12 cellular contexts compared by ENCODE assay signal in the genomic region with DNA sequence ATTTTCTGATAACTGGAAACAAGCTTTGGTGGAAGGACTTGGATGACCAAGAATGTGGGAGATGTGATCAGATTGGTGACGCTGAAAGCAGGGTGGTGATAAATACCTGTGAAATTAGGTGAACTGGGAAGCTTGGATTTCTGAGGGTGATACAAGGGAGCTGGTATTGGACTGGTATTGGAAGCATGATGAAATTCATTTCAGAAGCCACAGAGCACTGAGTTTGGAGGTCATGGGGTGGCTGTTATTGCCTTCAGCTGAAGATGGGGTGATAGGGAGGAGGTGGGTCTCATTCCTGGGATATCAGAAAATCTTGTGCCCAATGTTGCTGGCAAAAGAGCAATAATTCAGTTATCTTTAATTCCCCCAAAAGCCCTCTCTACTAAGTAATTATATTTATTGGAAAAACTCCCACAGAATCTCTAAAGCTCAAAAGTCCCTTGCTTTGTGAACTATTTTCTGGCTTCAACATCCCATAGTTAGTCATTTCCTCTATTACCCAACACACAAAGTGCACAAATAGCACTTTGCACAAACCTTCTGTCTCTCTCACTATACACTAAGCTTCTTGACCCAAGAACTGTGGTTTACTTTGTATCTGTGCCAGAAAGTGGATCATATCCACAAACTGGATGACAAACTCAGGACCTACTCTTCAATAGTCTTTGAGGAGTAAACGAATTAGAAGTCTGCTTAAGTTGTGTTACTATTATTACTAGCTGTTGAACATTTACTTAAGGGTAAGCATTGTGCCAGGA. TPM values are rescaled to one million over a fixed set of nuclear protein-coding genes. Genes with fewer than 3 reads are reported as not detected.
DNase-seq lines count a peak whose midpoint lies in the region; ATAC-seq, FAIRE-seq and TF ChIP-seq lines count a peak whose summit lies in the region.
"Had no signal": no experiment of that assay in that cellular context is flagged by ENCODE, and none has a peak within 500 bp of the region (broad histone marks: within the 10 kb centered on the region; RNA-seq: fewer than 3 reads in every experiment).

No MANE protein-coding gene starts in this region.

- intact Hi-C loops in GM12878 (cut with micrococcal nuclease; ENCODE audit: unreplicated experiment), result loop anchor here (1.0 to 5.0 kb wide), 5 partner anchors 39 to 288 kb away; no protein-coding TSS in a partner anchor

- H2AFZ ChIP-seq in GM12878 (ENCODE audit: control insufficient read depth, low read depth, low read length), result no peak overlapping the region
- H2AFZ ChIP-seq: GM23338 had no signal

- peak overlapping the region; percentile 59 for H3K27ac ChIP-seq in AG04450 (ENCODE audit: low read depth, low read length)
- no peak overlapping the region for H3K27ac ChIP-seq in GM12878 (ENCODE audit: control insufficient read depth, insufficient read depth)

- TF ChIP-seq RAD21 in GM12878 (IDR thresholded peaks at IDR 0.05; ENCODE audit: insufficient read depth, low read depth, low read length), result no peak

- ATAC-seq in GM12878, result peak; percentile 44
- no peak for ATAC-seq in HG03439 (IDR thresholded peaks at IDR 0.05; ENCODE audit: unreplicated experiment)
- ATAC-seq in HG03571 (IDR thresholded peaks at IDR 0.05; ENCODE audit: unreplicated experiment), result no peak
- ATAC-seq in HG03354 (IDR thresholded peaks at IDR 0.05; ENCODE audit: poor library complexity, severe bottlenecking, unreplicated experiment), result no peak
- ATAC-seq: GM23338 had no signal

- DNase-seq in AG04450 (ENCODE audit: low read depth, low spot score), result peak; percentile 91
- DNase-seq in Kasumi-1 (lab: John Stamatoyannopoulos, UW), result peak; percentile 84 to 89
- no peak for DNase-seq in GM12878 (ENCODE audit: low read depth, low spot score)
- peak; percentile 94 for DNase-seq in kidney tubule cell (ENCODE audit: low spot score)
- DNase-seq in GM19239 (ENCODE audit: insufficient read length, low spot score), result no peak
- DNase-seq: DND-41; NCI-H510A treated with DMSO at 0.1 percent for 48 hours; stimulated activated naive CD4-positive, alpha-beta T cell treated with Interleukin-2 at 50 U/mL for 16 hours had no signal

- SMC1A ChIA-PET in GM12878 (lab: Charles Lee; ENCODE audit: uncharacterized antibody, unreplicated experiment), result interaction anchor here (0.7 to 4.3 kb wide), 34 partner anchors 9 to 390 kb away, joined by 3 to 31 read pairs (median 4); no protein-coding TSS in a partner anchor

- TF ChIP-seq EP300 in GM12878 (IDR thresholded peaks at IDR 0.05; ENCODE audit: borderline replicate concordance in 1 of 2, control insufficient read depth in 1 of 2, low read depth in 2 of 2, low read length in 2 of 2), result no peak

- no peaks in the 10 kb centered on the region for H3K36me3 ChIP-seq in GM12878 (ENCODE audit: control insufficient read depth in 2 of 2, insufficient read depth in 2 of 2, low read length in 1 of 2)

- no peak for TF ChIP-seq POLR2A in GM12878 (IDR thresholded peaks at IDR 0.05; ENCODE audit: low read depth, low read length)

- peaks cover 12% of the 10 kb centered on the region for H3K4me1 ChIP-seq in GM12878 (ENCODE audit: control insufficient read depth, insufficient read depth, low read length)

- no peaks in the 10 kb centered on the region for H3K79me2 ChIP-seq in GM12878 (ENCODE audit: control insufficient read depth, insufficient read depth, low read length)

- no peak overlapping the region for H3K4me2 ChIP-seq in GM12878 (ENCODE audit: control insufficient read depth, insufficient read depth)
- H3K4me2 ChIP-seq: GM23338 had no signal

- TF ChIP-seq CTCF in AG04450 (IDR thresholded peaks at IDR 0.05; ENCODE audit: low read depth, low read length), result no peak
- no peak for TF ChIP-seq CTCF in GM12878 (IDR thresholded peaks at IDR 0.05 in 2 of 3, conservative IDR thresholded peaks at IDR 0.05 in 1 of 3; ENCODE audit: control insufficient read depth in 2 of 3, extremely low read depth in 1 of 3, insufficient read depth in 1 of 3, low read depth in 3 of 3, low read length in 3 of 3)

- in situ Hi-C loops in GM12878 (cut with MboI), result loop anchor here (10.0 kb wide), 1 partner anchor 290 kb away; no protein-coding TSS in a partner anchor

- no TSS peak for BruUV-seq in GM12878 (replicated peaks; lab: Mats Ljungman, UMichigan)

- H3K9me3 ChIP-seq in AG04450 (ENCODE audit: control insufficient read depth, insufficient read depth, low read length), result no peaks in the 10 kb centered on the region
- no peaks in the 10 kb centered on the region; the same call in 1 of the 3 replicates for H3K9me3 ChIP-seq in GM12878 (replicated peaks; ENCODE audit: control insufficient read depth, insufficient read depth, low read length)

- no peak overlapping the region for H3K4me3 ChIP-seq in AG04450 (ENCODE audit: low read depth, low read length)
- no peak overlapping the region for H3K4me3 ChIP-seq in GM12878
- H3K4me3 ChIP-seq: GM23338 had no signal

- CTCF ChIA-PET in AG04450 (lab: Charles Lee), result interaction anchor here (1.0 to 2.0 kb wide), 3 partner anchors 42 to 600 kb away, joined by 3 to 9 read pairs (median 3); no protein-coding TSS in a partner anchor
- CTCF ChIA-PET in GM12878 (lab: Yijun Ruan, JAX), result interaction anchor here (0.7 to 4.2 kb wide), 14 partner anchors 9 to 287 kb away, joined by 3 to 17 read pairs (median 4); no protein-coding TSS in a partner anchor

- H3K27me3 ChIP-seq in AG04450 (ENCODE audit: control insufficient read depth, insufficient read depth, low read length) (no peaks in the 10 kb centered on the region), GM12878 (replicated peaks in 1 of 2; ENCODE audit: control insufficient read depth in 2 of 2, insufficient read depth in 2 of 2, low read length in 1 of 2) (no peaks in the 10 kb centered on the region)

- POLR2A ChIA-PET in AG04450 (lab: Yijun Ruan, JAX), result interaction anchor here (0.6 to 1.7 kb wide), 4 partner anchors 16 to 89 kb away, joined by 3 to 9 read pairs (median 4); no protein-coding TSS in a partner anchor
- POLR2A ChIA-PET in GM12878 (lab: Charles Lee), result interaction anchor here (0.7 to 2.0 kb wide), 4 partner anchors 9 to 152 kb away, joined by 3 to 7 read pairs (median 4); no protein-coding TSS in a partner anchor

- RAD21 ChIA-PET in GM12878 (lab: Charles Lee; ENCODE audit: unreplicated experiment), result interaction anchor here (0.8 to 2.2 kb wide), 12 partner anchors 9 to 185 kb away, joined by 3 to 10 read pairs (median 4); no protein-coding TSS in a partner anchor

- H3K9ac ChIP-seq in GM12878 (ENCODE audit: control insufficient read depth, insufficient read depth, low read length), result no peak overlapping the region

- 64% methylated on average over 2 of the region's 2 CpGs for WGBS in GM12878 (ENCODE audit: insufficient coverage, insufficient replicate concordance, low lambda C conversion rate, missing lambda C conversion rate)

- H4K20me1 ChIP-seq in GM12878 (ENCODE audit: control insufficient read depth, insufficient read depth), result no peaks in the 10 kb centered on the region

- FAIRE-seq in GM12878 (lab: Jason Lieb, UNC), result no peak
- no peak for FAIRE-seq in GM19239 (lab: Jason Lieb, UNC)

TF ChIP-seq in GM12878, 131 proteins besides CTCF, POLR2A, EP300 and RAD21 (continues in another document):
- TF ChIP-seq RFX5 (IDR thresholded peaks at IDR 0.05; ENCODE audit: low read depth, low read length), result no peak
- no peak for TF ChIP-seq CREB1 (IDR thresholded peaks at IDR 0.05; ENCODE audit: low read depth)
- no peak for TF ChIP-seq ZNF207 (IDR thresholded peaks at IDR 0.05; ENCODE audit: borderline replicate concordance)

RNA-seq across cellular contexts. Expression of gene CAMK2D, which starts 23.1 kb away (rescaled TPM):
- polyA plus RNA-seq in AG04450 (2011; rRNA removed) (77.7 and 105 TPM in 2 replicates), GM12878 (2011; rRNA removed) (88.5 and 121 TPM in 2 replicates), GM12878 (2014; fragmentation: Illumina TruSeq; extraction: Trizol) (15.2 and 17.5 TPM in 2 replicates), GM12878 (2014; fragmentation: Nextera tagmentation; extraction: Ambion mirVana) (10 to 100 TPM in 1 of 2 experiments, 1 to 10 TPM in 1; 6.9 to 10.2 TPM), GM12878 (2014; rRNA removed) (7.5 and 10.4 TPM in 2 replicates), GM12878 (2016; fragmentation: Nextera tagmentation; extraction: Ambion mirVana) (10 to 100 TPM; 10.8 to 12.3 TPM)
- polyA minus RNA-seq in AG04450 (2011; rRNA and poly(A)+ RNA removed), result 88.7 and 131 TPM in 2 replicates
- 201 and 205 TPM in 2 replicates for total RNA-seq in GM12878 (2013; cell fraction: nucleolus; rRNA removed)
- total RNA-seq in GM12878 (2014; rRNA removed) (13.4 and 15.3 TPM in 2 replicates), GM12878 (2014; rRNA removed; fragmentation: Illumina TruSeq; extraction: Trizol) (18.1 and 19.4 TPM in 2 replicates), GM12878 (2021) (15.7 and 17.9 TPM in 2 replicates)
- polyA plus RNA-seq in GM12878 (2011; ENCODE audit: low read depth), result 11.9 TPM
- polyA plus RNA-seq in GM12878 (2011; cell fraction: cytosol; rRNA removed), result 35.3 and 42.7 TPM in 2 replicates
- polyA plus RNA-seq in GM12878 (2011; cell fraction: nucleus; rRNA removed), result 83.0 and 83.1 TPM in 2 replicates
- 13.3 and 21.3 TPM in 2 replicates for polyA plus RNA-seq in GM12878 (2012)
- polyA minus RNA-seq in GM12878 (2011; rRNA and poly(A)+ RNA removed), result 125 and 156 TPM in 2 replicates
- 50.9 and 53.1 TPM in 2 replicates for polyA minus RNA-seq in GM12878 (2011; cell fraction: cytosol; rRNA and poly(A)+ RNA removed)
- 254 and 438 TPM in 2 replicates for polyA minus RNA-seq in GM12878 (2011; cell fraction: nucleus; rRNA and poly(A)+ RNA removed)

Comparison
In these comparisons a context has a peak if more than half of its experiments do, and no peak if none do; other contexts are left out.
1. DNase-seq: peak in AG04450 (single experiment), Kasumi-1 (2 of 2) and kidney tubule cell (single experiment); none in GM12878 (single experiment) and GM19239 (single experiment).